ENCODE assay signal across 1 cellular context in genomic region chr2:73839653-73840411, GRCh38.
TF ChIP-seq lines count a peak whose summit lies in the region.

No MANE protein-coding gene starts in this region.

TF ChIP-seq in HepG2, 621 proteins besides CTCF, POLR2A, EP300 and RAD21:
- TF ChIP-seq ZSCAN9 (CRISPR knock-in tag; IDR thresholded peaks at IDR 0.05; ENCODE audit: borderline replicate concordance) (no peak), HNRNPK (IDR thresholded peaks at IDR 0.05; ENCODE audit: low read depth, low read length, poor library complexity, severe bottlenecking) (peak; percentile 44)
